In the genomic region with DNA sequence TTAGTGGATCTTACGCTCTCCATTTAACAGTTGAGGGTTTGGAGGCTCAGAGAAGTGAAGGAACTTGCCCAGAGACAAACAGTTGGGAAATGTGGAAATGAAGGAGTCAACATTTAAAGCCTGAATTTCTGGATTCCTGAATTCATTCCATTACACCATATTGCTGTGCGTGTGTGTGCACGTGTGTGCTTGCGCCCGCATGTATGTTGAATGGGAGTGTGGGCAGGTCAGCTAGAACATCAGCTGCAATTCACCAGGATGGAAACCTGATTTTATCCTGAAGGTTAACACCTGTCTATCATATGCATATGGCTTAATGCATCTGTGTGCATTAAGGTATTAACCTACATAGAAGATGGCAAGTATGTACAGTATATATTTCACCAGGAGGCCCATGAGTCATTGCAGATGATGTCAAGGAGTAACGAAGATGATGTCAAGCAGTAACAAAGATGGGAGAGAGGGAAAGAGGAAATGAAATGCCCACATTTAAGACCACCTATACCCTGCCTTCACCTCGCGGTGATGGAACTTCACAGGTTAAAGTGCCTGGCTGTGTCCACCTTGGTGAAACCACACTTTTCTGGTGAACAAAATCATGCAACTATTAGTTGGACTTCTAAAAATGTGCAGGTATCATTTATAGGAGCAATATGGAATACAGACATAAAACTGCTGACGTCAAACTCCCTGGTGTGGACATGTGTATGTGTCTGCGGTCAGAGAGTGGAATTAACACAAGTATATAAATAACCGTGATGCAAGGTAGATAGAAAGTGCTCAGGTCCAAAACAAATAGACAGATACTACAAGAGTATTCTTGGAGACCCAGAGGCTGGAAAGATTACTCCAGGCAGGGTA, we compare ENCODE assay signal across 1 cellular context.
TF ChIP-seq lines count a peak whose summit lies in the region.

No MANE protein-coding gene starts in this region.

TF ChIP-seq in HEK293, 187 proteins besides CTCF, POLR2A, EP300 and RAD21 (continued from another document):
- TF ChIP-seq, protein P1, sequence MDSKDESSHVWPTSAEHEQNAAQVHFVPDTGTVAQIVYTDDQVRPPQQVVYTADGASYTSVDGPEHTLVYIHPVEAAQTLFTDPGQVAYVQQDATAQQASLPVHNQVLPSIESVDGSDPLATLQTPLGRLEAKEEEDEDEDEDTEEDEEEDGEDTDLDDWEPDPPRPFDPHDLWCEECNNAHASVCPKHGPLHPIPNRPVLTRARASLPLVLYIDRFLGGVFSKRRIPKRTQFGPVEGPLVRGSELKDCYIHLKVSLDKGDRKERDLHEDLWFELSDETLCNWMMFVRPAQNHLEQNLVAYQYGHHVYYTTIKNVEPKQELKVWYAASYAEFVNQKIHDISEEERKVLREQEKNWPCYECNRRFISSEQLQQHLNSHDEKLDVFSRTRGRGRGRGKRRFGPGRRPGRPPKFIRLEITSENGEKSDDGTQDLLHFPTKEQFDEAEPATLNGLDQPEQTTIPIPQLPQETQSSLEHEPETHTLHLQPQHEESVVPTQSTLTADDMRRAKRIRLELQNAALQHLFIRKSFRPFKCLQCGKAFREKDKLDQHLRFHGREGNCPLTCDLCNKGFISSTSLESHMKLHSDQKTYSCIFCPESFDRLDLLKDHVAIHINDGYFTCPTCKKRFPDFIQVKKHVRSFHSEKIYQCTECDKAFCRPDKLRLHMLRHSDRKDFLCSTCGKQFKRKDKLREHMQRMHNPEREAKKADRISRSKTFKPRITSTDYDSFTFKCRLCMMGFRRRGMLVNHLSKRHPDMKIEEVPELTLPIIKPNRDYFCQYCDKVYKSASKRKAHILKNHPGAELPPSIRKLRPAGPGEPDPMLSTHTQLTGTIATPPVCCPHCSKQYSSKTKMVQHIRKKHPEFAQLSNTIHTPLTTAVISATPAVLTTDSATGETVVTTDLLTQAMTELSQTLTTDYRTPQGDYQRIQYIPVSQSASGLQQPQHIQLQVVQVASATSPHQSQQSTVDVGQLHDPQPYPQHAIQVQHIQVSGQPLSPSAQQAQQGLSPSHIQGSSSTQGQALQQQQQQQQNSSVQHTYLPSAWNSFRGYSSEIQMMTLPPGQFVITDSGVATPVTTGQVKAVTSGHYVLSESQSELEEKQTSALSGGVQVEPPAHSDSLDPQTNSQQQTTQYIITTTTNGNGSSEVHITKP (tag by site-specific recombination; IDR thresholded peaks at IDR 0.05): 0 out of 2 replicates have a peak, but pooled peaks have one; percentile 11
- TF ChIP-seq KLF8 (tag by site-specific recombination; IDR thresholded peaks at IDR 0.05): peak; percentile 19; the same call in 1 of the 2 replicates
- TF ChIP-seq, protein P2, sequence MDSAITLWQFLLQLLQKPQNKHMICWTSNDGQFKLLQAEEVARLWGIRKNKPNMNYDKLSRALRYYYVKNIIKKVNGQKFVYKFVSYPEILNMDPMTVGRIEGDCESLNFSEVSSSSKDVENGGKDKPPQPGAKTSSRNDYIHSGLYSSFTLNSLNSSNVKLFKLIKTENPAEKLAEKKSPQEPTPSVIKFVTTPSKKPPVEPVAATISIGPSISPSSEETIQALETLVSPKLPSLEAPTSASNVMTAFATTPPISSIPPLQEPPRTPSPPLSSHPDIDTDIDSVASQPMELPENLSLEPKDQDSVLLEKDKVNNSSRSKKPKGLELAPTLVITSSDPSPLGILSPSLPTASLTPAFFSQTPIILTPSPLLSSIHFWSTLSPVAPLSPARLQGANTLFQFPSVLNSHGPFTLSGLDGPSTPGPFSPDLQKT (IDR thresholded peaks at IDR 0.05; ENCODE audit: borderline replicate concordance, low read depth, low read length): no peak
- TF ChIP-seq, protein P3, sequence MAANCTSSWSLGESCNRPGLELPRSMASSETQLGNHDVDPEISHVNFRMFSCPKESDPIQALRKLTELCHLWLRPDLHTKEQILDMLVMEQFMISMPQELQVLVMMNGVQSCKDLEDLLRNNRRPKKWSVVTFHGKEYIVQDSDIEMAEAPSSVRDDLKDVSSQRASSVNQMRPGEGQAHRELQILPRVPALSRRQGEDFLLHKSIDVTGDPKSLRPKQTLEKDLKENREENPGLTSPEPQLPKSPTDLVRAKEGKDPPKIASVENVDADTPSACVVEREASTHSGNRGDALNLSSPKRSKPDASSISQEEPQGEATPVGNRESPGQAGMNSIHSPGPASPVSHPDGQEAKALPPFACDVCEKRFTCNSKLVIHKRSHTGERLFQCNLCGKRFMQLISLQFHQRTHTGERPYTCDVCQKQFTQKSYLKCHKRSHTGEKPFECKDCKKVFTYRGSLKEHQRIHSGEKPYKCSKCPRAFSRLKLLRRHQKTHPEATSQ (tag by site-specific recombination; IDR thresholded peaks at IDR 0.05): no peak
- TF ChIP-seq ZSCAN16 (tag by site-specific recombination; IDR thresholded peaks at IDR 0.05): no peak
- TF ChIP-seq, protein P4, sequence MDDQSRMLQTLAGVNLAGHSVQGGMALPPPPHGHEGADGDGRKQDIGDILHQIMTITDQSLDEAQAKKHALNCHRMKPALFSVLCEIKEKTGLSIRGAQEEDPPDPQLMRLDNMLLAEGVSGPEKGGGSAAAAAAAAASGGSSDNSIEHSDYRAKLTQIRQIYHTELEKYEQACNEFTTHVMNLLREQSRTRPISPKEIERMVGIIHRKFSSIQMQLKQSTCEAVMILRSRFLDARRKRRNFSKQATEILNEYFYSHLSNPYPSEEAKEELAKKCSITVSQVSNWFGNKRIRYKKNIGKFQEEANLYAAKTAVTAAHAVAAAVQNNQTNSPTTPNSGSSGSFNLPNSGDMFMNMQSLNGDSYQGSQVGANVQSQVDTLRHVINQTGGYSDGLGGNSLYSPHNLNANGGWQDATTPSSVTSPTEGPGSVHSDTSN (CRISPR knock-in tag; IDR thresholded peaks at IDR 0.05): no peak
- no peak for TF ChIP-seq ZNF175 (tag by site-specific recombination; IDR thresholded peaks at IDR 0.05)
- no peak for TF ChIP-seq SP7 (tag by site-specific recombination; IDR thresholded peaks at IDR 0.05)
- TF ChIP-seq YY1 (tag by site-specific recombination; IDR thresholded peaks at IDR 0.05): no peak
- TF ChIP-seq, protein P5, sequence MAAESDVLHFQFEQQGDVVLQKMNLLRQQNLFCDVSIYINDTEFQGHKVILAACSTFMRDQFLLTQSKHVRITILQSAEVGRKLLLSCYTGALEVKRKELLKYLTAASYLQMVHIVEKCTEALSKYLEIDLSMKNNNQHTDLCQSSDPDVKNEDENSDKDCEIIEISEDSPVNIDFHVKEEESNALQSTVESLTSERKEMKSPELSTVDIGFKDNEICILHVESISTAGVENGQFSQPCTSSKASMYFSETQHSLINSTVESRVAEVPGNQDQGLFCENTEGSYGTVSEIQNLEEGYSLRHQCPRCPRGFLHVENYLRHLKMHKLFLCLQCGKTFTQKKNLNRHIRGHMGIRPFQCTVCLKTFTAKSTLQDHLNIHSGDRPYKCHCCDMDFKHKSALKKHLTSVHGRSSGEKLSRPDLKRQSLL (tag by site-specific recombination; IDR thresholded peaks at IDR 0.05): no peak
- TF ChIP-seq MEIS1 (CRISPR knock-in tag; IDR thresholded peaks at IDR 0.05; ENCODE audit: borderline replicate concordance): no peak
- TF ChIP-seq, protein P6, sequence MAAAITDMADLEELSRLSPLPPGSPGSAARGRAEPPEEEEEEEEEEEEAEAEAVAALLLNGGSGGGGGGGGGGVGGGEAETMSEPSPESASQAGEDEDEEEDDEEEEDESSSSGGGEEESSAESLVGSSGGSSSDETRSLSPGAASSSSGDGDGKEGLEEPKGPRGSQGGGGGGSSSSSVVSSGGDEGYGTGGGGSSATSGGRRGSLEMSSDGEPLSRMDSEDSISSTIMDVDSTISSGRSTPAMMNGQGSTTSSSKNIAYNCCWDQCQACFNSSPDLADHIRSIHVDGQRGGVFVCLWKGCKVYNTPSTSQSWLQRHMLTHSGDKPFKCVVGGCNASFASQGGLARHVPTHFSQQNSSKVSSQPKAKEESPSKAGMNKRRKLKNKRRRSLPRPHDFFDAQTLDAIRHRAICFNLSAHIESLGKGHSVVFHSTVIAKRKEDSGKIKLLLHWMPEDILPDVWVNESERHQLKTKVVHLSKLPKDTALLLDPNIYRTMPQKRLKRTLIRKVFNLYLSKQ (tag by site-specific recombination; IDR thresholded peaks at IDR 0.05; ENCODE audit: borderline replicate concordance): no peak
- no peak for TF ChIP-seq ZNF530 (tag by site-specific recombination; IDR thresholded peaks at IDR 0.05; ENCODE audit: low read depth)
- TF ChIP-seq, protein P7, sequence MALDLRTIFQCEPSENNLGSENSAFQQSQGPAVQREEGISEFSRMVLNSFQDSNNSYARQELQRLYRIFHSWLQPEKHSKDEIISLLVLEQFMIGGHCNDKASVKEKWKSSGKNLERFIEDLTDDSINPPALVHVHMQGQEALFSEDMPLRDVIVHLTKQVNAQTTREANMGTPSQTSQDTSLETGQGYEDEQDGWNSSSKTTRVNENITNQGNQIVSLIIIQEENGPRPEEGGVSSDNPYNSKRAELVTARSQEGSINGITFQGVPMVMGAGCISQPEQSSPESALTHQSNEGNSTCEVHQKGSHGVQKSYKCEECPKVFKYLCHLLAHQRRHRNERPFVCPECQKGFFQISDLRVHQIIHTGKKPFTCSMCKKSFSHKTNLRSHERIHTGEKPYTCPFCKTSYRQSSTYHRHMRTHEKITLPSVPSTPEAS (tag by site-specific recombination; IDR thresholded peaks at IDR 0.05): 0 out of 2 replicates have a peak, but pooled peaks have one; percentile 13
- TF ChIP-seq, protein P8, sequence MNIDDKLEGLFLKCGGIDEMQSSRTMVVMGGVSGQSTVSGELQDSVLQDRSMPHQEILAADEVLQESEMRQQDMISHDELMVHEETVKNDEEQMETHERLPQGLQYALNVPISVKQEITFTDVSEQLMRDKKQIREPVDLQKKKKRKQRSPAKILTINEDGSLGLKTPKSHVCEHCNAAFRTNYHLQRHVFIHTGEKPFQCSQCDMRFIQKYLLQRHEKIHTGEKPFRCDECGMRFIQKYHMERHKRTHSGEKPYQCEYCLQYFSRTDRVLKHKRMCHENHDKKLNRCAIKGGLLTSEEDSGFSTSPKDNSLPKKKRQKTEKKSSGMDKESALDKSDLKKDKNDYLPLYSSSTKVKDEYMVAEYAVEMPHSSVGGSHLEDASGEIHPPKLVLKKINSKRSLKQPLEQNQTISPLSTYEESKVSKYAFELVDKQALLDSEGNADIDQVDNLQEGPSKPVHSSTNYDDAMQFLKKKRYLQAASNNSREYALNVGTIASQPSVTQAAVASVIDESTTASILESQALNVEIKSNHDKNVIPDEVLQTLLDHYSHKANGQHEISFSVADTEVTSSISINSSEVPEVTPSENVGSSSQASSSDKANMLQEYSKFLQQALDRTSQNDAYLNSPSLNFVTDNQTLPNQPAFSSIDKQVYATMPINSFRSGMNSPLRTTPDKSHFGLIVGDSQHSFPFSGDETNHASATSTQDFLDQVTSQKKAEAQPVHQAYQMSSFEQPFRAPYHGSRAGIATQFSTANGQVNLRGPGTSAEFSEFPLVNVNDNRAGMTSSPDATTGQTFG (tag by site-specific recombination; IDR thresholded peaks at IDR 0.05; ENCODE audit: borderline replicate concordance): no peak
- no peak for TF ChIP-seq OVOL3 (tag by site-specific recombination; IDR thresholded peaks at IDR 0.05)
- no peak for TF ChIP-seq ZNF324 (tag by site-specific recombination; IDR thresholded peaks at IDR 0.05)
- TF ChIP-seq GLI2 (tag by site-specific recombination; IDR thresholded peaks at IDR 0.05; ENCODE audit: borderline replicate concordance, low read depth): no peak
- TF ChIP-seq ZBTB1 (tag by site-specific recombination; IDR thresholded peaks at IDR 0.05): no peak
- TF ChIP-seq ZNF747 (tag by site-specific recombination; IDR thresholded peaks at IDR 0.05): no peak
- TF ChIP-seq, protein P9, sequence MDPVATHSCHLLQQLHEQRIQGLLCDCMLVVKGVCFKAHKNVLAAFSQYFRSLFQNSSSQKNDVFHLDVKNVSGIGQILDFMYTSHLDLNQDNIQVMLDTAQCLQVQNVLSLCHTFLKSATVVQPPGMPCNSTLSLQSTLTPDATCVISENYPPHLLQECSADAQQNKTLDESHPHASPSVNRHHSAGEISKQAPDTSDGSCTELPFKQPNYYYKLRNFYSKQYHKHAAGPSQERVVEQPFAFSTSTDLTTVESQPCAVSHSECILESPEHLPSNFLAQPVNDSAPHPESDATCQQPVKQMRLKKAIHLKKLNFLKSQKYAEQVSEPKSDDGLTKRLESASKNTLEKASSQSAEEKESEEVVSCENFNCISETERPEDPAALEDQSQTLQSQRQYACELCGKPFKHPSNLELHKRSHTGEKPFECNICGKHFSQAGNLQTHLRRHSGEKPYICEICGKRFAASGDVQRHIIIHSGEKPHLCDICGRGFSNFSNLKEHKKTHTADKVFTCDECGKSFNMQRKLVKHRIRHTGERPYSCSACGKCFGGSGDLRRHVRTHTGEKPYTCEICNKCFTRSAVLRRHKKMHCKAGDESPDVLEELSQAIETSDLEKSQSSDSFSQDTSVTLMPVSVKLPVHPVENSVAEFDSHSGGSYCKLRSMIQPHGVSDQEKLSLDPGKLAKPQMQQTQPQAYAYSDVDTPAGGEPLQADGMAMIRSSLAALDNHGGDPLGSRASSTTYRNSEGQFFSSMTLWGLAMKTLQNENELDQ (tag by site-specific recombination; IDR thresholded peaks at IDR 0.05; ENCODE audit: low read depth): no peak
- TF ChIP-seq KLF7 (tag by site-specific recombination; IDR thresholded peaks at IDR 0.05; ENCODE audit: borderline replicate concordance): no peak
- TF ChIP-seq ZNF548 (tag by site-specific recombination; IDR thresholded peaks at IDR 0.05): no peak
- no peak for TF ChIP-seq ZIC2 (tag by site-specific recombination; IDR thresholded peaks at IDR 0.05)
TF ChIP-seq in HEK293: peak in this region for 17.
